In genomic region chr1:159056069-159056698, GRCh38 we compare ENCODE assay signal across 11 cellular contexts. TPM values are rescaled to one million over a fixed set of nuclear protein-coding genes. Genes with fewer than 3 reads are reported as not detected.
A peak's percentile ranks its signal among the peaks of the same experiment; 100 is the strongest.
DNase-seq lines count a peak whose midpoint lies in the region; ATAC-seq and TF ChIP-seq lines count a peak whose summit lies in the region.
"Had no signal": no experiment of that assay in that cellular context is flagged by ENCODE, and none has a peak within 500 bp of the region (broad histone marks: within the 10 kb centered on the region; RNA-seq: fewer than 3 reads in every experiment).

No MANE protein-coding gene starts in this region.

- no peaks in the 10 kb centered on the region for H3K9me2 ChIP-seq in hepatocyte (replicated peaks; ENCODE audit: insufficient read depth)

- no peak overlapping the region for H3K4me3 ChIP-seq in iPS DF 6.9 (ENCODE audit: low read length)
- no peak overlapping the region for H3K4me3 ChIP-seq in hepatocyte

- intact Hi-C loops in CD4-positive, alpha-beta T cell (cut with DNase I, micrococcal nuclease): no loop called here

- peaks cover 56% of the 10 kb centered on the region for H3K36me3 Mint-ChIP-seq in CD4-positive, alpha-beta T cell (ENCODE audit: low read depth)
- peaks cover 19% of the 10 kb centered on the region for H3K36me3 Mint-ChIP-seq in T-helper 17 cell (ENCODE audit: low read depth)

- CTCF ChIA-PET in CD4-positive, alpha-beta T cell (lab: Charles Lee): interaction anchor here (0.9 to 1.3 kb wide), 3 partner anchors 11 to 32 kb away, joined by 3 read pairs; no protein-coding TSS in a partner anchor

- H3K79me2 ChIP-seq in hepatocyte: no peaks in the 10 kb centered on the region

- no peaks in the 10 kb centered on the region for H3K9me3 Mint-ChIP-seq in CD4-positive, alpha-beta T cell

- no peak for TF ChIP-seq CTCF in CD4-positive, alpha-beta T cell (IDR thresholded peaks at IDR 0.05)
- TF ChIP-seq CTCF in hepatocyte (IDR thresholded peaks at IDR 0.05; ENCODE audit: poor library complexity): no peak

- H3K9me3 ChIP-seq in CD4-positive, alpha-beta T cell (ENCODE audit: control insufficient read depth, low read length): no peaks in the 10 kb centered on the region
- H3K9me3 ChIP-seq in T-helper 17 cell (ENCODE audit: control insufficient read depth, low read length, poor library complexity, severe bottlenecking): no peaks in the 10 kb centered on the region
- no peaks in the 10 kb centered on the region for H3K9me3 ChIP-seq in iPS DF 6.9 (ENCODE audit: control insufficient read depth, insufficient read depth, low read length)
- H3K9me3 ChIP-seq in hepatocyte (ENCODE audit: low read depth): no peaks in the 10 kb centered on the region

- no peak for ATAC-seq in CD4-positive, alpha-beta T cell (ENCODE audit: poor library complexity)
- no peak for ATAC-seq in T-helper 17 cell

- H3K4me1 ChIP-seq in iPS DF 6.9 (ENCODE audit: control insufficient read depth, insufficient read depth, low read length) (no peaks in the 10 kb centered on the region), hepatocyte (ENCODE audit: insufficient read depth) (no peaks in the 10 kb centered on the region)

- H3K4me2 ChIP-seq in hepatocyte: no peak overlapping the region

- H3K27ac Mint-ChIP-seq in CD4-positive, alpha-beta T cell: peak overlapping the region; percentile 19
- H3K27ac Mint-ChIP-seq in T-helper 17 cell: peak overlapping the region; percentile 77

- no peaks in the 10 kb centered on the region for H4K20me1 ChIP-seq in hepatocyte (ENCODE audit: insufficient read depth, poor library complexity, severe bottlenecking)

- no peak overlapping the region for H3K27ac ChIP-seq in CD4-positive, alpha-beta T cell (ENCODE audit: low read depth, low read length)
- H3K27ac ChIP-seq in iPS DF 6.9 (ENCODE audit: low read length) (no peak overlapping the region), hepatocyte (no peak overlapping the region)

- H3K27me3 ChIP-seq in CD4-positive, alpha-beta T cell (ENCODE audit: control insufficient read depth, insufficient read depth, low read length): no peaks in the 10 kb centered on the region
- no peaks in the 10 kb centered on the region for H3K27me3 ChIP-seq in iPS DF 6.9 (ENCODE audit: control insufficient read depth, insufficient read depth, low read length)
- H3K27me3 ChIP-seq in hepatocyte: no peaks in the 10 kb centered on the region

- no peaks in the 10 kb centered on the region for H3K27me3 Mint-ChIP-seq in CD4-positive, alpha-beta T cell
- H3K27me3 Mint-ChIP-seq in T-helper 17 cell: no peaks in the 10 kb centered on the region

- POLR2A ChIA-PET in CD4-positive, alpha-beta T cell (lab: Charles Lee): interaction anchor here (1.0 kb wide), 1 partner anchor 12 kb away, joined by 11 read pairs; no protein-coding TSS in a partner anchor

- H3K4me1 Mint-ChIP-seq in CD4-positive, alpha-beta T cell (ENCODE audit: low read depth): peaks cover 35% of the 10 kb centered on the region
- peaks cover 35% of the 10 kb centered on the region for H3K4me1 Mint-ChIP-seq in T-helper 17 cell

- no peak overlapping the region for H2AFZ ChIP-seq in hepatocyte

- WGBS in iPS DF 6.9 (ENCODE audit: insufficient coverage, insufficient read length): no CpG with 5 or more reads among the region's 7 CpGs
- 93% methylated on average over 7 of the region's 7 CpGs for WGBS in hepatocyte (ENCODE audit: low lambda C conversion rate, missing lambda C conversion rate)

- H3K36me3 ChIP-seq in iPS DF 6.9 (ENCODE audit: control insufficient read depth, insufficient read depth, low read length): no peaks in the 10 kb centered on the region
- no peaks in the 10 kb centered on the region for H3K36me3 ChIP-seq in hepatocyte (replicated peaks; ENCODE audit: insufficient read depth, low read depth)

- no peak overlapping the region for H3K4me3 Mint-ChIP-seq in CD4-positive, alpha-beta T cell
- H3K4me3 Mint-ChIP-seq in T-helper 17 cell: no peak overlapping the region

- TF ChIP-seq POLR2A in GM19193 (IDR thresholded peaks at IDR 0.05; ENCODE audit: extremely low read depth, insufficient read depth, insufficient read length): peak; percentile 33

- no peak for DNase-seq in CD4-positive, alpha-beta T cell
- DNase-seq in T-helper 17 cell (no peak), iPS DF 6.9 (ENCODE audit: low read depth, low spot score) (peak; percentile 13), NCI-H1105 treated with DMSO at 0.1 percent for 48 hours (lab: John Stamatoyannopoulos, UW) (no peak), NCI-H1436 (lab: John Stamatoyannopoulos, UW) (no peak), hepatocyte (ENCODE audit: low spot score) (no peak)
- DNase-seq in stimulated activated CD4-positive, alpha-beta T cell treated with anti-CD3 and anti-CD28 coated beads, Interleukin-1b, Interleukin-23, amount 100 ng/mL, for 48 hours: no peak
- DNase-seq: NCI-H226; stimulated activated CD4-positive, alpha-beta T cell treated with anti-CD3 and anti-CD28 coated beads, Interleukin-4, amount 100 ng/mL, for 24 hours had no signal

RNA-seq across cellular contexts. Expression of gene AIM2, which starts 20.4 kb away (rescaled TPM):
- total RNA-seq in CD4-positive, alpha-beta T cell: under 1 TPM; 0.36 to 0.74 TPM
- total RNA-seq in T-helper 17 cell (1 to 10 TPM; 3.4 to 6.0 TPM), hepatocyte (0.30 TPM in 1 of 2 replicates, not detected in the other)
- polyA plus RNA-seq in hepatocyte: 1.1 TPM in 1 of 2 replicates, not detected in the other
- total RNA-seq: fibroblast of villous mesenchyme had no signal

RNA-seq across cellular contexts. Expression of gene IFI16, which starts 46.5 kb away (rescaled TPM):
- 10 to 100 TPM; 36.9 to 37.6 TPM for total RNA-seq in CD4-positive, alpha-beta T cell
- total RNA-seq in T-helper 17 cell: 10 to 100 TPM; 68.0 to 82.8 TPM
- 22.2 and 25.1 TPM in 2 replicates for total RNA-seq in hepatocyte
- polyA plus RNA-seq in hepatocyte: 31.8 and 35.6 TPM in 2 replicates
